Comparison of ENCODE assay signal across 9 cellular contexts in genomic region chr7:69564454-69565417, GRCh38. TPM values are rescaled to one million over a fixed set of nuclear protein-coding genes. Genes with fewer than 3 reads are reported as not detected.
DNase-seq lines count a peak whose midpoint lies in the region; ATAC-seq and TF ChIP-seq lines count a peak whose summit lies in the region.
"Had no signal": no experiment of that assay in that cellular context is flagged by ENCODE, and none has a peak within 500 bp of the region (broad histone marks: within the 10 kb centered on the region; RNA-seq: fewer than 3 reads in every experiment).

No MANE protein-coding gene starts in this region.

- CTCF ChIA-PET in MCF 10A (lab: Yijun Ruan, JAX), result no interaction called here

- no peaks in the 10 kb centered on the region for H3K27me3 ChIP-seq in right lobe of liver

- no peak overlapping the region for H3K4me3 Mint-ChIP-seq in MCF 10A (ENCODE audit: unreplicated experiment)
- no peak overlapping the region for H3K4me3 Mint-ChIP-seq in activated T-cell treated with anti-CD3 and anti-CD28 coated beads, Interleukin-2, amount 50 U/mL, for 4 hours

- H3K27ac Mint-ChIP-seq in MCF 10A (ENCODE audit: low read depth, unreplicated experiment), result no peak overlapping the region

- no peaks in the 10 kb centered on the region for H3K36me3 ChIP-seq in right lobe of liver

- no peak overlapping the region for H3K27ac ChIP-seq in right lobe of liver
- H3K27ac ChIP-seq: epithelial cell of prostate had no signal

- no peak overlapping the region for H3K4me3 ChIP-seq in right lobe of liver

- 52% methylated on average over 7 of the region's 7 CpGs for WGBS in right lobe of liver (ENCODE audit: insufficient coverage, low coverage, low lambda C conversion rate, missing lambda C conversion rate)

- H3K27me3 Mint-ChIP-seq in MCF 10A (ENCODE audit: insufficient read depth, unreplicated experiment), result no peaks in the 10 kb centered on the region
- no peaks in the 10 kb centered on the region for H3K27me3 Mint-ChIP-seq in activated T-cell treated with anti-CD3 and anti-CD28 coated beads, Interleukin-2, amount 50 U/mL, for 4 hours (ENCODE audit: low read depth)

- no peaks in the 10 kb centered on the region for H3K9me3 ChIP-seq in right lobe of liver

- H3K4me1 ChIP-seq in right lobe of liver, result peaks cover 0 to 4% (median 0%) of the 10 kb centered on the region in 4 donors

- H3K36me3 Mint-ChIP-seq in MCF 10A (ENCODE audit: insufficient read depth, unreplicated experiment), result no peaks in the 10 kb centered on the region
- H3K36me3 Mint-ChIP-seq in activated T-cell treated with anti-CD3 and anti-CD28 coated beads, Interleukin-2, amount 50 U/mL, for 4 hours (ENCODE audit: insufficient read depth), result no peaks in the 10 kb centered on the region

- H3K4me1 Mint-ChIP-seq in MCF 10A (ENCODE audit: insufficient read depth, unreplicated experiment), result no peaks in the 10 kb centered on the region
- H3K4me1 Mint-ChIP-seq in activated T-cell treated with anti-CD3 and anti-CD28 coated beads, Interleukin-2, amount 50 U/mL, for 4 hours (ENCODE audit: low read depth), result no peaks in the 10 kb centered on the region

- H3K9me3 Mint-ChIP-seq in MCF 10A (ENCODE audit: unreplicated experiment), result peaks cover 14% of the 10 kb centered on the region
- H3K9me3 Mint-ChIP-seq in activated T-cell treated with anti-CD3 and anti-CD28 coated beads, Interleukin-2, amount 50 U/mL, for 4 hours, result no peaks in the 10 kb centered on the region

- DNase-seq in right lobe of liver (peak in 1 of 3 donors; percentile 57), MCF 10A (ENCODE audit: unreplicated experiment) (no peak), activated gamma-delta T cell (lab: John Stamatoyannopoulos, UW) (no peak)
- DNase-seq in activated T-cell treated with anti-CD3 and anti-CD28 coated beads, Interleukin-2, amount 50 U/mL, for 4 hours, result no peak

- BruUV-seq in MCF 10A (replicated peaks; lab: Mats Ljungman, UMichigan), result no TSS peak

- intact Hi-C loops in right lobe of liver (cut with DNase I) (no loop called here), MCF 10A (cut with micrococcal nuclease) (no loop called here)

- 0 out of 2 replicates have a peak, but pooled peaks have one; percentile 25 for TF ChIP-seq POLR2A in Raji (IDR thresholded peaks at IDR 0.05; ENCODE audit: insufficient read depth, low read depth, low read length)
- no peak for TF ChIP-seq POLR2A in right lobe of liver (IDR thresholded peaks at IDR 0.05)

- POLR2A ChIA-PET in MCF 10A (lab: Yijun Ruan, JAX), result no interaction called here

- peak; percentile 70 for ATAC-seq in GM18870 (IDR thresholded peaks at IDR 0.05; ENCODE audit: unreplicated experiment)
- peak; percentile 66 for ATAC-seq in HG03442 (IDR thresholded peaks at IDR 0.05; ENCODE audit: unreplicated experiment)
- peak; percentile 71 to 83 (median 76) for ATAC-seq in right lobe of liver
- no peak for ATAC-seq in HG02623 (IDR thresholded peaks at IDR 0.05; ENCODE audit: unreplicated experiment)
- ATAC-seq in activated T-cell treated with anti-CD3 and anti-CD28 coated beads, Interleukin-2, amount 50 U/mL, for 4 hours, result no peak

- TF ChIP-seq CTCF in right lobe of liver (IDR thresholded peaks at IDR 0.05) (no peak), MCF 10A (IDR thresholded peaks at IDR 0.05; ENCODE audit: unreplicated experiment) (no peak)

RNA-seq across cellular contexts. Expression of gene AUTS2, which starts 33.5 kb away (rescaled TPM):
- total RNA-seq in right lobe of liver (10 to 100 TPM; 10.4 to 32.0 (median 19.3) TPM), MCF 10A (2022) (1.3 and 1.8 TPM in 2 replicates)
- 1 to 10 TPM; 1.4 to 4.4 (median 2.8) TPM for total RNA-seq in activated T-cell treated with anti-CD3 and anti-CD28 coated beads, Interleukin-2, amount 50 U/mL, for 4 hours

Comparison
In these comparisons a context has a peak if more than half of its experiments do, and no peak if none do; other contexts are left out.
1. ATAC-seq: peak in GM18870 (single experiment), HG03442 (single experiment) and right lobe of liver (4 of 4); none in HG02623 (single experiment) and activated T-cell treated with anti-CD3 and anti-CD28 coated beads, Interleukin-2, amount 50 U/mL, for 4 hours (0 of 2).